1 cellular context compared by ENCODE assay signal in the genomic region with DNA sequence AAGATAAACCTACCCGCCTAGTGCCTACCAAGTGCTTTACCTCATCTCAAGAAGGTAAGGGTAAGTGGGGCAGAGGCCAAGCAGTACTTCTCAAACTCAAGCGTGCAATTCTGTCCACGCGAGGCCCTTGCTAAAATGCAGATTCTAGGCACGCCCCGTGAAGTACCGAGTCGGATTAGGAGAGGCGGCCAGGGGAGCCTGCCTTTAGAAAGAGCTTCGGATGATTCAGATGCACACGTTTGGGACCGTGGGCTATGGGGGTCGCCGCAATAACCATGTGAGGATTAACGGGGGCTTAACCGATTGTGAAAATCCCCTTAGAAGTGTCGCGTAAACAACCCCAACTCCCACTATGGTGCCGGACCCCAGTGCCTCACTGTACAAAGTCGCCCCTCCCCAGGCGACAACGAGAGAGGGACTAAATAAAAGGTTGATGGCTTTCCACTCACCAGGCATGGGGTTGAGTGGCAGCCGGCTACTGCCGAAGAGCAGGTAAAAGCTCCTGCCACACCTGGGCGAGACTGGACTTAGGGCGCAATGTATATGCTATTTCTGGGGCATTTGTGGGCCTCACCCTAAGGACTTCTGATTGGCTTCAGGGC.
TF ChIP-seq lines count a peak whose summit lies in the region.

No MANE protein-coding gene starts in this region.

TF ChIP-seq in HepG2, 621 proteins besides CTCF, POLR2A, EP300 and RAD21 (continued from another document):
- no peak for TF ChIP-seq TCF12 (IDR thresholded peaks at IDR 0.05)
- TF ChIP-seq TCF12 (CRISPR knock-in tag; IDR thresholded peaks at IDR 0.05) = no peak
- TF ChIP-seq, protein P1, sequence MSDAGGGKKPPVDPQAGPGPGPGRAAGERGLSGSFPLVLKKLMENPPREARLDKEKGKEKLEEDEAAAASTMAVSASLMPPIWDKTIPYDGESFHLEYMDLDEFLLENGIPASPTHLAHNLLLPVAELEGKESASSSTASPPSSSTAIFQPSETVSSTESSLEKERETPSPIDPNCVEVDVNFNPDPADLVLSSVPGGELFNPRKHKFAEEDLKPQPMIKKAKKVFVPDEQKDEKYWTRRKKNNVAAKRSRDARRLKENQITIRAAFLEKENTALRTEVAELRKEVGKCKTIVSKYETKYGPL (CRISPR knock-in tag; IDR thresholded peaks at IDR 0.05) = no peak
- TF ChIP-seq SRSF9 (IDR thresholded peaks at IDR 0.05; ENCODE audit: borderline replicate concordance, insufficient read depth, low read depth, low read length, poor library complexity, severe bottlenecking) = no peak
- TF ChIP-seq SIN3A (IDR thresholded peaks at IDR 0.05; ENCODE audit: borderline replicate concordance, low read depth, low read length) = peak; percentile 91
- TF ChIP-seq ARNTL (CRISPR knock-in tag; IDR thresholded peaks at IDR 0.05) = peak; percentile 21; the same call in 1 of the 2 replicates
- peak; percentile 36 for TF ChIP-seq IKZF4 (CRISPR knock-in tag; IDR thresholded peaks at IDR 0.05; ENCODE audit: borderline replicate concordance, low read depth, not compliant biosample characterization)
- no peak for TF ChIP-seq RARG (CRISPR knock-in tag; IDR thresholded peaks at IDR 0.05; ENCODE audit: low read depth)
- TF ChIP-seq, protein P2, sequence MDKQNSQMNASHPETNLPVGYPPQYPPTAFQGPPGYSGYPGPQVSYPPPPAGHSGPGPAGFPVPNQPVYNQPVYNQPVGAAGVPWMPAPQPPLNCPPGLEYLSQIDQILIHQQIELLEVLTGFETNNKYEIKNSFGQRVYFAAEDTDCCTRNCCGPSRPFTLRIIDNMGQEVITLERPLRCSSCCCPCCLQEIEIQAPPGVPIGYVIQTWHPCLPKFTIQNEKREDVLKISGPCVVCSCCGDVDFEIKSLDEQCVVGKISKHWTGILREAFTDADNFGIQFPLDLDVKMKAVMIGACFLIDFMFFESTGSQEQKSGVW (CRISPR knock-in tag; IDR thresholded peaks at IDR 0.05; ENCODE audit: borderline replicate concordance) = no peak; the same call in 1 of the 2 replicates
- no peak for TF ChIP-seq PHF5A (CRISPR knock-in tag; IDR thresholded peaks at IDR 0.05; ENCODE audit: low read depth, unreplicated experiment)
- peak; percentile 48; the same call in 1 of the 2 replicates for TF ChIP-seq ZNF761 (CRISPR knock-in tag; conservative IDR thresholded peaks at IDR 0.05)
- peak; percentile 65; the same call in 1 of the 2 replicates for TF ChIP-seq ZMAT3 (CRISPR knock-in tag; conservative IDR thresholded peaks at IDR 0.05)
- TF ChIP-seq SIX4 (CRISPR knock-in tag; IDR thresholded peaks at IDR 0.05) = no peak
- TF ChIP-seq ARID2 (CRISPR knock-in tag; IDR thresholded peaks at IDR 0.05; ENCODE audit: borderline replicate concordance) = peak; percentile 93
- TF ChIP-seq NR2C2 (CRISPR knock-in tag; IDR thresholded peaks at IDR 0.05; ENCODE audit: borderline replicate concordance) = no peak
- 0 out of 2 replicates have a peak, but pooled peaks have one; percentile 62 for TF ChIP-seq ZNF230 (CRISPR knock-in tag; IDR thresholded peaks at IDR 0.05)
- no peak for TF ChIP-seq MTA3 (CRISPR knock-in tag; IDR thresholded peaks at IDR 0.05)
- TF ChIP-seq, protein P3, sequence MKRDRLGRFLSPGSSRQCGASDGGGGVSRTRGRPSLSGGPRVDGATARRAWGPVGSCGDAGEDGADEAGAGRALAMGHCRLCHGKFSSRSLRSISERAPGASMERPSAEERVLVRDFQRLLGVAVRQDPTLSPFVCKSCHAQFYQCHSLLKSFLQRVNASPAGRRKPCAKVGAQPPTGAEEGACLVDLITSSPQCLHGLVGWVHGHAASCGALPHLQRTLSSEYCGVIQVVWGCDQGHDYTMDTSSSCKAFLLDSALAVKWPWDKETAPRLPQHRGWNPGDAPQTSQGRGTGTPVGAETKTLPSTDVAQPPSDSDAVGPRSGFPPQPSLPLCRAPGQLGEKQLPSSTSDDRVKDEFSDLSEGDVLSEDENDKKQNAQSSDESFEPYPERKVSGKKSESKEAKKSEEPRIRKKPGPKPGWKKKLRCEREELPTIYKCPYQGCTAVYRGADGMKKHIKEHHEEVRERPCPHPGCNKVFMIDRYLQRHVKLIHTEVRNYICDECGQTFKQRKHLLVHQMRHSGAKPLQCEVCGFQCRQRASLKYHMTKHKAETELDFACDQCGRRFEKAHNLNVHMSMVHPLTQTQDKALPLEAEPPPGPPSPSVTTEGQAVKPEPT (CRISPR knock-in tag; IDR thresholded peaks at IDR 0.05; ENCODE audit: low read depth) = 0 out of 2 replicates have a peak, but pooled peaks have one; percentile 33
- no peak for TF ChIP-seq NKX3-1 (CRISPR knock-in tag; IDR thresholded peaks at IDR 0.05)
- TF ChIP-seq ZNF75D (CRISPR knock-in tag; IDR thresholded peaks at IDR 0.05; ENCODE audit: borderline replicate concordance) = no peak
- TF ChIP-seq U2AF1 (optimal IDR thresholded peaks at IDR 0.05; ENCODE audit: low read depth, low read length) = no peak
- TF ChIP-seq SNRNP70 (IDR thresholded peaks at IDR 0.05; ENCODE audit: low read depth, low read length) = no peak
- no peak; the same call in 1 of the 2 replicates for TF ChIP-seq ATAD3A (CRISPR knock-in tag; IDR thresholded peaks at IDR 0.05)
- TF ChIP-seq ESRRA (CRISPR knock-in tag; IDR thresholded peaks at IDR 0.05; ENCODE audit: low read depth) = no peak
- no peak for TF ChIP-seq PCBP1 (IDR thresholded peaks at IDR 0.05; ENCODE audit: borderline replicate concordance, low read depth, low read length)
- TF ChIP-seq KAT2B (IDR thresholded peaks at IDR 0.05; ENCODE audit: borderline replicate concordance, low read depth, low read length) = no peak
- TF ChIP-seq SOX6 (IDR thresholded peaks at IDR 0.05) = no peak
- TF ChIP-seq SOX6 (CRISPR knock-in tag; IDR thresholded peaks at IDR 0.05) = no peak
- 0 out of 2 replicates have a peak, but pooled peaks have one; percentile 8 for TF ChIP-seq ZNF24 (IDR thresholded peaks at IDR 0.05)
- TF ChIP-seq SYNCRIP (IDR thresholded peaks at IDR 0.05; ENCODE audit: insufficient read depth, low read depth, low read length) = no peak
- TF ChIP-seq, protein P4, sequence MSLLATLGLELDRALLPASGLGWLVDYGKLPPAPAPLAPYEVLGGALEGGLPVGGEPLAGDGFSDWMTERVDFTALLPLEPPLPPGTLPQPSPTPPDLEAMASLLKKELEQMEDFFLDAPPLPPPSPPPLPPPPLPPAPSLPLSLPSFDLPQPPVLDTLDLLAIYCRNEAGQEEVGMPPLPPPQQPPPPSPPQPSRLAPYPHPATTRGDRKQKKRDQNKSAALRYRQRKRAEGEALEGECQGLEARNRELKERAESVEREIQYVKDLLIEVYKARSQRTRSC (CRISPR knock-in tag; IDR thresholded peaks at IDR 0.05; ENCODE audit: low read depth) = no peak
- TF ChIP-seq ZSCAN25 (CRISPR knock-in tag; IDR thresholded peaks at IDR 0.05) = no peak; the same call in 1 of the 2 replicates
- TF ChIP-seq, protein P5, sequence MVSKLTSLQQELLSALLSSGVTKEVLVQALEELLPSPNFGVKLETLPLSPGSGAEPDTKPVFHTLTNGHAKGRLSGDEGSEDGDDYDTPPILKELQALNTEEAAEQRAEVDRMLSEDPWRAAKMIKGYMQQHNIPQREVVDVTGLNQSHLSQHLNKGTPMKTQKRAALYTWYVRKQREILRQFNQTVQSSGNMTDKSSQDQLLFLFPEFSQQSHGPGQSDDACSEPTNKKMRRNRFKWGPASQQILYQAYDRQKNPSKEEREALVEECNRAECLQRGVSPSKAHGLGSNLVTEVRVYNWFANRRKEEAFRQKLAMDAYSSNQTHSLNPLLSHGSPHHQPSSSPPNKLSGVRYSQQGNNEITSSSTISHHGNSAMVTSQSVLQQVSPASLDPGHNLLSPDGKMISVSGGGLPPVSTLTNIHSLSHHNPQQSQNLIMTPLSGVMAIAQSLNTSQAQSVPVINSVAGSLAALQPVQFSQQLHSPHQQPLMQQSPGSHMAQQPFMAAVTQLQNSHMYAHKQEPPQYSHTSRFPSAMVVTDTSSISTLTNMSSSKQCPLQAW (CRISPR knock-in tag; IDR thresholded peaks at IDR 0.05) = peak; percentile 42; the same call in 1 of the 2 replicates
- no peak; the same call in none of the 2 replicates for TF ChIP-seq KLF6 (CRISPR knock-in tag; IDR thresholded peaks at IDR 0.05)
- peak; percentile 77 for TF ChIP-seq EED (CRISPR knock-in tag; IDR thresholded peaks at IDR 0.05)
- no peak for TF ChIP-seq ZNF703 (CRISPR knock-in tag; IDR thresholded peaks at IDR 0.05; ENCODE audit: borderline replicate concordance)
- TF ChIP-seq GATAD1 (CRISPR knock-in tag; IDR thresholded peaks at IDR 0.05) = no peak; the same call in 1 of the 2 replicates
- TF ChIP-seq, protein P6, sequence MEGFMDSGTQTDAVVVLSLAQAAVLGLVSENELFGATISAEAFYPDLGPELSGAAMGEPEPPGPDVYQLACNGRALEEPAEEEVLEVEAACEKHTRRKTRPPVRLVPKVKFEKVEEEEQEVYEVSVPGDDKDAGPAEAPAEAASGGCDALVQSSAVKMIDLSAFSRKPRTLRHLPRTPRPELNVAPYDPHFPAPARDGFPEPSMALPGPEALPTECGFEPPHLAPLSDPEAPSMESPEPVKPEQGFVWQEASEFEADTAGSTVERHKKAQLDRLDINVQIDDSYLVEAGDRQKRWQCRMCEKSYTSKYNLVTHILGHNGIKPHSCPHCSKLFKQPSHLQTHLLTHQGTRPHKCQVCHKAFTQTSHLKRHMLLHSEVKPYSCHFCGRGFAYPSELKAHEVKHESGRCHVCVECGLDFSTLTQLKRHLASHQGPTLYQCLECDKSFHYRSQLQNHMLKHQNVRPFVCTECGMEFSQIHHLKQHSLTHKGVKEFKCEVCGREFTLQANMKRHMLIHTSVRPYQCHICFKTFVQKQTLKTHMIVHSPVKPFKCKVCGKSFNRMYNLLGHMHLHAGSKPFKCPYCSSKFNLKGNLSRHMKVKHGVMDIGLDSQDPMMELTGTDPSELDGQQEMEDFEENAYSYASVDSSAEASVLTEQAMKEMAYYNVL (CRISPR knock-in tag; IDR thresholded peaks at IDR 0.05; ENCODE audit: borderline replicate concordance) = no peak
- TF ChIP-seq, protein P7, sequence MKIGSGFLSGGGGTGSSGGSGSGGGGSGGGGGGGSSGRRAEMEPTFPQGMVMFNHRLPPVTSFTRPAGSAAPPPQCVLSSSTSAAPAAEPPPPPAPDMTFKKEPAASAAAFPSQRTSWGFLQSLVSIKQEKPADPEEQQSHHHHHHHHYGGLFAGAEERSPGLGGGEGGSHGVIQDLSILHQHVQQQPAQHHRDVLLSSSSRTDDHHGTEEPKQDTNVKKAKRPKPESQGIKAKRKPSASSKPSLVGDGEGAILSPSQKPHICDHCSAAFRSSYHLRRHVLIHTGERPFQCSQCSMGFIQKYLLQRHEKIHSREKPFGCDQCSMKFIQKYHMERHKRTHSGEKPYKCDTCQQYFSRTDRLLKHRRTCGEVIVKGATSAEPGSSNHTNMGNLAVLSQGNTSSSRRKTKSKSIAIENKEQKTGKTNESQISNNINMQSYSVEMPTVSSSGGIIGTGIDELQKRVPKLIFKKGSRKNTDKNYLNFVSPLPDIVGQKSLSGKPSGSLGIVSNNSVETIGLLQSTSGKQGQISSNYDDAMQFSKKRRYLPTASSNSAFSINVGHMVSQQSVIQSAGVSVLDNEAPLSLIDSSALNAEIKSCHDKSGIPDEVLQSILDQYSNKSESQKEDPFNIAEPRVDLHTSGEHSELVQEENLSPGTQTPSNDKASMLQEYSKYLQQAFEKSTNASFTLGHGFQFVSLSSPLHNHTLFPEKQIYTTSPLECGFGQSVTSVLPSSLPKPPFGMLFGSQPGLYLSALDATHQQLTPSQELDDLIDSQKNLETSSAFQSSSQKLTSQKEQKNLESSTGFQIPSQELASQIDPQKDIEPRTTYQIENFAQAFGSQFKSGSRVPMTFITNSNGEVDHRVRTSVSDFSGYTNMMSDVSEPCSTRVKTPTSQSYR (CRISPR knock-in tag; IDR thresholded peaks at IDR 0.05; ENCODE audit: borderline replicate concordance) = peak; percentile 30; the same call in 1 of the 2 replicates
- no peak for TF ChIP-seq ZKSCAN8 (CRISPR knock-in tag; IDR thresholded peaks at IDR 0.05; ENCODE audit: borderline replicate concordance)
- TF ChIP-seq ZNF121 (CRISPR knock-in tag; IDR thresholded peaks at IDR 0.05) = no peak; the same call in 1 of the 2 replicates
- TF ChIP-seq ZNF652 (CRISPR knock-in tag; IDR thresholded peaks at IDR 0.05; ENCODE audit: borderline replicate concordance, low read depth) = no peak
- 0 out of 2 replicates have a peak, but pooled peaks have one; percentile 10 for TF ChIP-seq KDM1A (CRISPR knock-in tag; IDR thresholded peaks at IDR 0.05)
- TF ChIP-seq ARNT (IDR thresholded peaks at IDR 0.05) = no peak
- TF ChIP-seq TP53 (CRISPR knock-in tag; conservative IDR thresholded peaks at IDR 0.05) = 0 out of 2 replicates have a peak, but pooled peaks have one; percentile 42
- TF ChIP-seq ZNF256 (CRISPR knock-in tag; conservative IDR thresholded peaks at IDR 0.05) = no peak; the same call in 1 of the 2 replicates
- no peak for TF ChIP-seq SETDB1 (CRISPR knock-in tag; IDR thresholded peaks at IDR 0.05; ENCODE audit: borderline replicate concordance)
- TF ChIP-seq ZNF251 (CRISPR knock-in tag; IDR thresholded peaks at IDR 0.05) = no peak
- TF ChIP-seq ETV5 (CRISPR knock-in tag; IDR thresholded peaks at IDR 0.05; ENCODE audit: borderline replicate concordance) = no peak; the same call in 1 of the 2 replicates
- TF ChIP-seq ZNF891 (CRISPR knock-in tag; IDR thresholded peaks at IDR 0.05) = peak; percentile 93
- TF ChIP-seq ZNF747 (CRISPR knock-in tag; IDR thresholded peaks at IDR 0.05; ENCODE audit: borderline replicate concordance) = peak; percentile 93; the same call in 1 of the 2 replicates
- peak; percentile 91 for TF ChIP-seq SAP130 (CRISPR knock-in tag; IDR thresholded peaks at IDR 0.05; ENCODE audit: low read depth)
- peak; percentile 63; the same call in 1 of the 2 replicates for TF ChIP-seq ZSCAN20 (CRISPR knock-in tag; IDR thresholded peaks at IDR 0.05; ENCODE audit: borderline replicate concordance)
- no peak for TF ChIP-seq MAFG (CRISPR knock-in tag; IDR thresholded peaks at IDR 0.05)
- TF ChIP-seq, protein P8, sequence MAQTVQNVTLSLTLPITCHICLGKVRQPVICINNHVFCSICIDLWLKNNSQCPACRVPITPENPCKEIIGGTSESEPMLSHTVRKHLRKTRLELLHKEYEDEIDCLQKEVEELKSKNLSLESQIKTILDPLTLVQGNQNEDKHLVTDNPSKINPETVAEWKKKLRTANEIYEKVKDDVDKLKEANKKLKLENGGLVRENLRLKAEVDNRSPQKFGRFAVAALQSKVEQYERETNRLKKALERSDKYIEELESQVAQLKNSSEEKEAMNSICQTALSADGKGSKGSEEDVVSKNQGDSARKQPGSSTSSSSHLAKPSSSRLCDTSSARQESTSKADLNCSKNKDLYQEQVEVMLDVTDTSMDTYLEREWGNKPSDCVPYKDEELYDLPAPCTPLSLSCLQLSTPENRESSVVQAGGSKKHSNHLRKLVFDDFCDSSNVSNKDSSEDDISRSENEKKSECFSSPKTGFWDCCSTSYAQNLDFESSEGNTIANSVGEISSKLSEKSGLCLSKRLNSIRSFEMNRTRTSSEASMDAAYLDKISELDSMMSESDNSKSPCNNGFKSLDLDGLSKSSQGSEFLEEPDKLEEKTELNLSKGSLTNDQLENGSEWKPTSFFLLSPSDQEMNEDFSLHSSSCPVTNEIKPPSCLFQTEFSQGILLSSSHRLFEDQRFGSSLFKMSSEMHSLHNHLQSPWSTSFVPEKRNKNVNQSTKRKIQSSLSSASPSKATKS (CRISPR knock-in tag; IDR thresholded peaks at IDR 0.05) = no peak
- no peak for TF ChIP-seq PLRG1 (conservative IDR thresholded peaks at IDR 0.05)
- TF ChIP-seq ZNF672 (CRISPR knock-in tag; IDR thresholded peaks at IDR 0.05) = no peak
